ENCODE assay signal across 8 cellular contexts in the genomic region with DNA sequence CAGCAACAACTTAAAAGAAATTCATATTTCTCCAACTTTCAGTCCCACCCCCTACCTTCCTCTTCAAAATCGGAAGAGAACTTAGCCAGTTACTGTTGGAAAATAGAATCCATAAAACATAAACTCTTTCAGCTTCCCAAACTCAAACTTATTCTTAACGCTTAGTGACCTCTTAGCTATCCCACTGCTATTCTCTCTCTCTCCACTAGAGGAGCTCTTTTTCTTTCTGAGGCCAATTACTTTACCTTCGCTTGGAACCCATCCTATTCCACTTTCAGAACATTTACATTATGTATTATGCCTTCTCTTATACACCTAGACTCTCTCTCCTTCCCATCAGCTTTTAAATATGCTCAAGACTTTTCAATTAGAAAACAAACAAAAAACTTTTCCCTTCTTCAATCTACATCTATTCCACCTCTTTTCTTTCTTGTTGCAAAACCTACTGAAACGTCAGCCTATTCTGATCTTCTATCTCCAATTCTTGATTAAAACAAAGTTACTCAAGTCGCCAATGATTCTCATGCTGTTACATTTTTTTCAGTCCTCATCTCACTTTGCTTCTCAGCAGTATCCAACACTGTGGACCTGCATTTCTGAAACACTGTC. TPM values are rescaled to one million over a fixed set of nuclear protein-coding genes. Genes with fewer than 3 reads are reported as not detected.
DNase-seq lines count a peak whose midpoint lies in the region; ATAC-seq and TF ChIP-seq lines count a peak whose summit lies in the region.

No MANE protein-coding gene starts in this region.

- no peaks in the 10 kb centered on the region for H3K27me3 Mint-ChIP-seq in Calu3 (ENCODE audit: unreplicated experiment)
- H3K27me3 Mint-ChIP-seq in MCF 10A (ENCODE audit: insufficient read depth, unreplicated experiment) = no peaks in the 10 kb centered on the region

- H3K4me1 Mint-ChIP-seq in Calu3 (ENCODE audit: low read depth, unreplicated experiment) (peaks cover 20% of the 10 kb centered on the region), MCF 10A (ENCODE audit: insufficient read depth, unreplicated experiment) (peaks cover under 1% of the 10 kb centered on the region)

- CTCF ChIA-PET in Calu3 (lab: Charles Lee) = interaction anchor here (0.5 to 2.3 kb wide), 20 partner anchors 9 to 501 kb away, joined by 3 to 23 read pairs (median 4); a partner anchor contains a TSS
- CTCF ChIA-PET in MCF 10A (lab: Yijun Ruan, JAX) = interaction anchor here (0.6 to 2.7 kb wide), 27 partner anchors 9 to 274 kb away, joined by 3 to 19 read pairs (median 4); no protein-coding TSS in a partner anchor

- ATAC-seq in GM21723 (IDR thresholded peaks at IDR 0.05; ENCODE audit: unreplicated experiment) = peak; percentile 87

- no peaks in the 10 kb centered on the region for H3K36me3 Mint-ChIP-seq in Calu3 (ENCODE audit: insufficient read depth, unreplicated experiment)
- no peaks in the 10 kb centered on the region for H3K36me3 Mint-ChIP-seq in MCF 10A (ENCODE audit: insufficient read depth, unreplicated experiment)

- intact Hi-C loops in Calu3 (cut with micrococcal nuclease; ENCODE audit: unreplicated experiment) = loop anchor here (5.0 kb wide), 1 partner anchor 54 kb away; no protein-coding TSS in a partner anchor
- intact Hi-C loops in MCF 10A (cut with micrococcal nuclease) = no loop called here

- TF ChIP-seq CTCF in Calu3 (IDR thresholded peaks at IDR 0.05; ENCODE audit: unreplicated experiment) (peak; percentile 97), MCF 10A (IDR thresholded peaks at IDR 0.05; ENCODE audit: unreplicated experiment) (peak; percentile 77)

- no peak for DNase-seq in Calu3
- peak; percentile 65 for DNase-seq in NCI-H2171 treated with DMSO at 0.1 percent for 48 hours (lab: John Stamatoyannopoulos, UW)
- DNase-seq in MCF 10A (ENCODE audit: unreplicated experiment) = peak; percentile 59
- peak; percentile 43 to 44 for DNase-seq in lung microvascular endothelial cell (ENCODE audit: low read depth in 2 of 2)
- DNase-seq in OCI-M2 (lab: John Stamatoyannopoulos, UW; ENCODE audit: unreplicated experiment) = no peak
- no peak for DNase-seq in NCI-H2081 (lab: John Stamatoyannopoulos, UW)
- no peak for DNase-seq in activated T-cell treated with anti-CD3 and anti-CD28 coated beads, Interleukin-2, amount 50 U/mL, for 1 hour

- H3K27ac Mint-ChIP-seq in Calu3 (ENCODE audit: unreplicated experiment) = no peak overlapping the region
- H3K27ac Mint-ChIP-seq in MCF 10A (ENCODE audit: low read depth, unreplicated experiment) = no peak overlapping the region

- POLR2A ChIA-PET in MCF 10A (lab: Yijun Ruan, JAX) = interaction anchor here (0.9 kb wide), 1 partner anchor 25 kb away, joined by 3 read pairs; no protein-coding TSS in a partner anchor

- BruUV-seq in Calu3 (replicated peaks; lab: Mats Ljungman, UMichigan) = no TSS peak
- no TSS peak for BruUV-seq in MCF 10A (replicated peaks; lab: Mats Ljungman, UMichigan)

- peaks cover 3% of the 10 kb centered on the region for H3K9me3 Mint-ChIP-seq in Calu3 (ENCODE audit: low read depth, unreplicated experiment)
- no peaks in the 10 kb centered on the region for H3K9me3 Mint-ChIP-seq in MCF 10A (ENCODE audit: unreplicated experiment)

- H3K4me3 Mint-ChIP-seq in Calu3 (ENCODE audit: low read depth, unreplicated experiment) (no peak overlapping the region), MCF 10A (ENCODE audit: unreplicated experiment) (no peak overlapping the region)

RNA-seq across cellular contexts. Expression of a gene that starts 13.4 kb away (rescaled TPM):
- not detected in 2 replicates for total RNA-seq in Calu3 (2022)
- not detected in 2 replicates for total RNA-seq in MCF 10A (2022)
- total RNA-seq in lung microvascular endothelial cell = not detected in 2 replicates

Comparison
In these comparisons a context has a peak if more than half of its experiments do, and no peak if none do; other contexts are left out.
1. DNase-seq: peak in NCI-H2171 treated with DMSO at 0.1 percent for 48 hours (single experiment), MCF 10A (single experiment) and lung microvascular endothelial cell (2 of 2); none in Calu3 (single experiment), OCI-M2 (single experiment), NCI-H2081 (0 of 2) and activated T-cell treated with anti-CD3 and anti-CD28 coated beads, Interleukin-2, amount 50 U/mL, for 1 hour (single experiment).